In the genomic region with DNA sequence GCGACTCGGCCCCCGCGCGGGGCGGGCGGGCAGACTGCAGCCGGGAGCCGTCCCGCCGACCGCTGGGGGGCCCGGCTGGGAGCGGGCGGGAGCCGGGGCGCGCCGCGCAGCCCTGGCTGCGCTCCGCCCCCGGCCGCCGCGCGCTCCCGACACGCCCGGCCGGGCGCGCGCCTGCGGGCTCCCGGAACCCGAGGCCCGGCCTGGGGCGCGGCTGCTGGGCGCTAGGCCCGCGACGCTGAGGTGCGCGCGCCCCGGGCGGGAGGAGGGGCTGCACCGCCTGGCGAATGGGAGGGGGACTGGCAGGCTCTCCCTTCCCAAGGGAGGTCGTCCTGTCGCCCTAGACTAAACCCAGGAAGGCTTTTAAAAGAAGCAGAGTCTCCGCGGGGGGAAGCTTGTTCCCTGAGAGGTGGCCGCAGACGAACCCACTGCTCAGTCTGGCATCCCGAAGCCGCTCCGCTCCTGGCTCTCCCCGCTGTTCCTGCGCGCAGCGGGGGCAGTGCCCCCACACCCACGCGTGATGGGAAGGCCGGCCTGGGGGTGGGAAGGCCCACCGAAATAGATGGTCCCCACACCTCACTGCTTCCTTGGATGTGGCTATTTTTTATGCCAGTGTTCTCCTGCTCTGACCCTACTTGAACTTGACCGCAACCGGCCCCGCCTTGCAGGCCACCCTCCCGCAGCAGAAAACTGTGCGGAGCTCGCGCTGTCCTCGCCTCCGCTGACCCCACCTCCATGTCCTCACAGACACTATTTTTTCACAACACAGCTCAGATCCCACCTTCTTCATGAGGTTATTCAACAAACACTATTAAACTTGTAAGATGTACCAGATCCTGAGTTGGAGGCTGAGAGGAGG, we compare ENCODE assay signal across 1 cellular context.
TF ChIP-seq lines count a peak whose summit lies in the region.

A gene with protein sequence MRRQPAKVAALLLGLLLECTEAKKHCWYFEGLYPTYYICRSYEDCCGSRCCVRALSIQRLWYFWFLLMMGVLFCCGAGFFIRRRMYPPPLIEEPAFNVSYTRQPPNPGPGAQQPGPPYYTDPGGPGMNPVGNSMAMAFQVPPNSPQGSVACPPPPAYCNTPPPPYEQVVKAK (minus strand): TSS at position 125 of the 856 bp plus-strand sequence. CDS start 178 bp downstream, outside the sequence.

TF ChIP-seq in GM23338, 12 proteins besides CTCF, POLR2A, EP300 and RAD21 (continued from another document):
- TF ChIP-seq NANOG (IDR thresholded peaks at IDR 0.05; ENCODE audit: borderline replicate concordance): no peak
- no peak for TF ChIP-seq EZH2 (IDR thresholded peaks at IDR 0.05; ENCODE audit: low read depth, unreplicated experiment)
- TF ChIP-seq JUNB (IDR thresholded peaks at IDR 0.05; ENCODE audit: unreplicated experiment): no peak
- TF ChIP-seq EZH2phosphoT487 (IDR thresholded peaks at IDR 0.05; ENCODE audit: unreplicated experiment): no peak
